Comparison of ENCODE assay signal across 13 cellular contexts in the genomic region with DNA sequence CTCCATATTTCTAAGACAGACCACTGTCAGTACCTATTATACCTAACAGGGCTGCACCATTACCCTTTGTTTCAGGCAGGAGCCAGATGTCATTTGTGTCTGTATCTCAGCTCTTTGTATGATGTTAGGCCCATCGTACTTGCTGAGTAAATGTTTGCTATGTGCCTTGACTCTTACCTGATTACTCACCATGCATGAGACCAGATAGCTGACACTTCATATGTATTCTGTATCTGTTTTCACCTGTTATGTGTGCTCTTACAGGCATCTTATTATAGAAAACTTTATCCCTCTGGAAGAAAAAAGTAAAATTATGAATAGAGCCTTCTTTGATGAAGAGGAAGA. TPM values are rescaled to one million over a fixed set of nuclear protein-coding genes. Genes with fewer than 3 reads are reported as not detected.
DNase-seq lines count a peak whose midpoint lies in the region; ATAC-seq lines count a peak whose summit lies in the region.
"Had no signal": no experiment of that assay in that cellular context is flagged by ENCODE, and none has a peak within 500 bp of the region (broad histone marks: within the 10 kb centered on the region; RNA-seq: fewer than 3 reads in every experiment).

No MANE protein-coding gene starts in this region.

- intact Hi-C loops in activated naive CD4-positive, alpha-beta T cell treated with anti-CD3 and anti-CD28 coated beads for 36 hours (cut with micrococcal nuclease): no loop called here

- H3K36me3 Mint-ChIP-seq in activated naive CD4-positive, alpha-beta T cell treated with anti-CD3 and anti-CD28 coated beads for 36 hours (ENCODE audit: low read depth): peaks cover 28% of the 10 kb centered on the region
- H3K36me3 Mint-ChIP-seq in stimulated activated memory B cell treated with anti-CD40 and anti-IgM and Interleukin-4, amounts not matched to agents 10 μg/mL and 1 μg/mL and 100 μg/mL, for 72 hours: peaks cover 28% of the 10 kb centered on the region

- no peaks in the 10 kb centered on the region for H3K27me3 ChIP-seq in SJCRH30

- no peaks in the 10 kb centered on the region for H3K27me3 Mint-ChIP-seq in activated naive CD4-positive, alpha-beta T cell treated with anti-CD3 and anti-CD28 coated beads for 36 hours (ENCODE audit: low read depth)
- no peaks in the 10 kb centered on the region for H3K27me3 Mint-ChIP-seq in stimulated activated memory B cell treated with anti-CD40 and anti-IgM and Interleukin-4, amounts not matched to agents 10 μg/mL and 1 μg/mL and 100 μg/mL, for 72 hours
- H3K27me3 Mint-ChIP-seq: activated naive CD4-positive, alpha-beta T cell treated with anti-CD3 and anti-CD28 coated beads, Interleukin-2, amount 50 U/mL, for 24 hours; naive thymus-derived CD8-positive, alpha-beta T cell had no signal

- CTCF ChIA-PET in activated naive CD4-positive, alpha-beta T cell treated with anti-CD3 and anti-CD28 coated beads for 36 hours (lab: Charles Lee): no interaction called here

- no peak overlapping the region for H3K4me3 Mint-ChIP-seq in activated naive CD4-positive, alpha-beta T cell treated with anti-CD3 and anti-CD28 coated beads for 36 hours
- no peak overlapping the region for H3K4me3 Mint-ChIP-seq in stimulated activated memory B cell treated with anti-CD40 and anti-IgM and Interleukin-4, amounts not matched to agents 10 μg/mL and 1 μg/mL and 100 μg/mL, for 72 hours
- H3K4me3 Mint-ChIP-seq: activated naive CD4-positive, alpha-beta T cell treated with anti-CD3 and anti-CD28 coated beads, Interleukin-2, amount 50 U/mL, for 24 hours; naive thymus-derived CD8-positive, alpha-beta T cell had no signal

- no peak overlapping the region for H3K27ac ChIP-seq in SJCRH30

- H3K4me1 Mint-ChIP-seq in activated naive CD4-positive, alpha-beta T cell treated with anti-CD3 and anti-CD28 coated beads for 36 hours (ENCODE audit: low read depth): peaks cover 5% of the 10 kb centered on the region
- H3K4me1 Mint-ChIP-seq in stimulated activated memory B cell treated with anti-CD40 and anti-IgM and Interleukin-4, amounts not matched to agents 10 μg/mL and 1 μg/mL and 100 μg/mL, for 72 hours: peaks cover 1% of the 10 kb centered on the region
- H3K4me1 Mint-ChIP-seq: naive thymus-derived CD8-positive, alpha-beta T cell had no signal

- peak overlapping the region; percentile 9 for H3K27ac Mint-ChIP-seq in activated naive CD4-positive, alpha-beta T cell treated with anti-CD3 and anti-CD28 coated beads for 36 hours
- H3K27ac Mint-ChIP-seq in stimulated activated memory B cell treated with anti-CD40 and anti-IgM and Interleukin-4, amounts not matched to agents 10 μg/mL and 1 μg/mL and 100 μg/mL, for 72 hours: peak overlapping the region; percentile 27

- ATAC-seq in esophagus mucosa: peak; percentile 11
- ATAC-seq in stimulated activated memory B cell treated with anti-CD40 and anti-IgM and Interleukin-4, amounts not matched to agents 10 μg/mL and 1 μg/mL and 100 μg/mL, for 72 hours: no peak
- ATAC-seq in HG02852 (IDR thresholded peaks at IDR 0.05; ENCODE audit: unreplicated experiment): no peak
- ATAC-seq: naive thymus-derived CD8-positive, alpha-beta T cell had no signal

- peaks cover 3% of the 10 kb centered on the region; the same call in 1 of the 2 replicates for H3K36me3 ChIP-seq in SJCRH30

- no peak for DNase-seq in activated naive CD4-positive, alpha-beta T cell treated with anti-CD3 and anti-CD28 coated beads for 36 hours
- no peak for DNase-seq in activated naive CD4-positive, alpha-beta T cell (lab: John Stamatoyannopoulos, UW)
- DNase-seq in NCI-H748 treated with DMSO at 0.1 percent for 48 hours (lab: John Stamatoyannopoulos, UW) (peak; percentile 40), NCI-H82 treated with DMSO at 0.1 percent for 48 hours (lab: John Stamatoyannopoulos, UW; ENCODE audit: unreplicated experiment) (no peak), SJCRH30 (no peak)
- DNase-seq: activated CD4-positive, CD25-positive, alpha-beta regulatory T cell treated with anti-CD3 and anti-CD28 coated beads, Interleukin-2, amount 50 U/mL, for 72 hours; effector CD4-positive, alpha-beta T cell; naive thymus-derived CD8-positive, alpha-beta T cell had no signal

- no peaks in the 10 kb centered on the region for H3K9me3 Mint-ChIP-seq in activated naive CD4-positive, alpha-beta T cell treated with anti-CD3 and anti-CD28 coated beads for 36 hours
- H3K9me3 Mint-ChIP-seq in stimulated activated memory B cell treated with anti-CD40 and anti-IgM and Interleukin-4, amounts not matched to agents 10 μg/mL and 1 μg/mL and 100 μg/mL, for 72 hours: no peaks in the 10 kb centered on the region
- H3K9me3 Mint-ChIP-seq: activated naive CD4-positive, alpha-beta T cell treated with anti-CD3 and anti-CD28 coated beads, Interleukin-2, amount 50 U/mL, for 24 hours; naive thymus-derived CD8-positive, alpha-beta T cell had no signal

- no peak overlapping the region for H3K4me3 ChIP-seq in SJCRH30
- H3K4me3 ChIP-seq: HAP-1 had no signal

- no peaks in the 10 kb centered on the region for H3K4me1 ChIP-seq in SJCRH30

- H3K9me3 ChIP-seq in SJCRH30 (replicated peaks): no peaks in the 10 kb centered on the region
- H3K9me3 ChIP-seq: HAP-1 had no signal

RNA-seq across cellular contexts. Expression of a gene that starts 31.7 kb away (rescaled TPM):
- total RNA-seq in activated naive CD4-positive, alpha-beta T cell treated with anti-CD3 and anti-CD28 coated beads for 36 hours: 100 to 1,000 TPM; 155 to 162 TPM
- total RNA-seq in esophagus mucosa: 27.5 TPM
- 54.4 and 56.0 TPM in 2 replicates for total RNA-seq in SJCRH30 (2014; rRNA removed; shearing (Covaris generic))

RNA-seq across cellular contexts. Expression of a gene that starts 49.0 kb away (rescaled TPM):
- 10 to 100 TPM; 27.4 to 27.6 TPM for total RNA-seq in activated naive CD4-positive, alpha-beta T cell treated with anti-CD3 and anti-CD28 coated beads for 36 hours
- total RNA-seq in esophagus mucosa: 11.9 TPM
- total RNA-seq in SJCRH30 (2014; rRNA removed; shearing (Covaris generic)): 18.6 and 19.6 TPM in 2 replicates
